ENCODE assay signal across 14 cellular contexts in the genomic region with DNA sequence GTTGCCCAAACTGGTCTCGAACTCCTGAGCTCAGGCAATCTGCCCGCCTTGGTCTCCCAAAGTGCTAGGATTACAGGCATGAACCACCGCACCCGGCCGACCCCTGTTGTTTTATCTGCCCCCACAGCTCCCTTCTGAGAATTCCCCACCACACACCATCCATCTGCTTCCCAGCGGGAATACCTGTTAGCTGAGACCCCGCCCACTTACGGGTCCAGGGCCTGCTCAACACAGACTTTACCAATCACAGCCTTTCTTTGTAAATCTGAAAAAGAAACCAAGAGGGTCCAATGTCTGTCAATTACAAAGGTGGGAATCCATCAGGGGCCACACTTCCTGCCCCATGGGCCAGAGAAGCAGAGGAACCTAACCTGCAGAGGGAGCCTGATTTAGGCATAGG. TPM values are rescaled to one million over a fixed set of nuclear protein-coding genes. Genes with fewer than 3 reads are reported as not detected.
DNase-seq lines count a peak whose midpoint lies in the region; ATAC-seq and TF ChIP-seq lines count a peak whose summit lies in the region.
"Had no signal": no experiment of that assay in that cellular context is flagged by ENCODE, and none has a peak within 500 bp of the region (broad histone marks: within the 10 kb centered on the region; RNA-seq: fewer than 3 reads in every experiment).

No MANE protein-coding gene starts in this region.

- TF ChIP-seq CTCF in GM23338 (conservative IDR thresholded peaks at IDR 0.05; ENCODE audit: low read depth in 2 of 2) = 0 out of 4 replicates have a peak, but pooled peaks of 1 of the 2 experiments have one; percentile 19
- no peak for TF ChIP-seq CTCF in H9 (conservative IDR thresholded peaks at IDR 0.05)
- TF ChIP-seq CTCF in Panc1 (IDR thresholded peaks at IDR 0.05) = no peak
- no peak for TF ChIP-seq CTCF in nephron progenitor cell (IDR thresholded peaks at IDR 0.05)
- no peak for TF ChIP-seq CTCF in endothelial cell (IDR thresholded peaks at IDR 0.05; ENCODE audit: unreplicated experiment)

- no peak overlapping the region for H4K91ac ChIP-seq in H9 (ENCODE audit: insufficient read length, low read depth, low read length)

- no peak overlapping the region for H2BK120ac ChIP-seq in H9 (ENCODE audit: low read depth, low read length, poor library complexity, severe bottlenecking)

- H3K79me2 ChIP-seq in GM23338 (replicated peaks; ENCODE audit: insufficient read depth) (no peaks in the 10 kb centered on the region), H9 (ENCODE audit: insufficient read depth, low read length) (no peaks in the 10 kb centered on the region)

- H3K36me3 Mint-ChIP-seq in GM23338 (ENCODE audit: low read depth) = no peaks in the 10 kb centered on the region
- H3K36me3 Mint-ChIP-seq in H9 (ENCODE audit: insufficient read depth in 1 of 3, low read depth in 3 of 3) = no peaks in the 10 kb centered on the region
- H3K36me3 Mint-ChIP-seq in nephron progenitor cell (ENCODE audit: low read depth) = no peaks in the 10 kb centered on the region
- H3K36me3 Mint-ChIP-seq in endothelial cell (ENCODE audit: low read depth, unreplicated experiment) = no peaks in the 10 kb centered on the region
- H3K36me3 Mint-ChIP-seq: CD8-positive, alpha-beta T cell had no signal

- no peaks in the 10 kb centered on the region for H3F3A ChIP-seq in GM23338 (replicated peaks; ENCODE audit: low read depth)

- peak; percentile 55; the same call in 2 of the 3 replicates for ATAC-seq in GM23338
- no peak for ATAC-seq in Panc1
- ATAC-seq in GM18858 (IDR thresholded peaks at IDR 0.05; ENCODE audit: unreplicated experiment) = no peak
- ATAC-seq: CD8-positive, alpha-beta T cell; HCT116 had no signal

- no peaks in the 10 kb centered on the region for H3K9me2 ChIP-seq in GM23338 (ENCODE audit: insufficient read depth)

- no peak overlapping the region for H3K18ac ChIP-seq in H9 (ENCODE audit: insufficient read length, low read depth, low read length)

- no peaks in the 10 kb centered on the region for H3K79me1 ChIP-seq in H9 (ENCODE audit: insufficient read depth, low read depth, low read length, poor library complexity, severe bottlenecking)

- H4K20me1 ChIP-seq in GM23338 (replicated peaks; ENCODE audit: insufficient read depth) (no peaks in the 10 kb centered on the region), H9 (ENCODE audit: control insufficient read depth, insufficient read depth, insufficient read length) (no peaks in the 10 kb centered on the region)
- H4K20me1 ChIP-seq: BLaER1 treated with 17β-estradiol and CSF1 and Interleukin-3, amounts not matched to agents 10 nM and 100 nM had no signal

- no peak overlapping the region for H2BK12ac ChIP-seq in H9 (ENCODE audit: insufficient read length, low read depth, low read length)

- H3K27me3 ChIP-seq in GM23338 (ENCODE audit: insufficient read depth) (no peaks in the 10 kb centered on the region), H9 (ENCODE audit: insufficient read depth, low read length) (no peaks in the 10 kb centered on the region), Panc1 (ENCODE audit: control insufficient read depth, insufficient read depth, low read length) (no peaks in the 10 kb centered on the region)
- H3K27me3 ChIP-seq: BLaER1 treated with 17β-estradiol and CSF1 and Interleukin-3, amounts not matched to agents 10 nM and 100 nM had no signal

- H3K27me3 Mint-ChIP-seq in GM23338 (ENCODE audit: insufficient read depth, low read depth, poor library complexity) (peaks cover 14% of the 10 kb centered on the region), H9 (ENCODE audit: low read depth) (peaks cover 6% of the 10 kb centered on the region), nephron progenitor cell (ENCODE audit: low read depth, poor library complexity) (peaks cover 7% of the 10 kb centered on the region), endothelial cell (ENCODE audit: unreplicated experiment) (no peaks in the 10 kb centered on the region)

- no peak overlapping the region for H2BK15ac ChIP-seq in H9 (ENCODE audit: low read depth, low read length)

- no peaks in the 10 kb centered on the region for H3K4me1 ChIP-seq in GM23338 (ENCODE audit: insufficient read depth)
- H3K4me1 ChIP-seq in H9 (ENCODE audit: insufficient read depth, low read length) = no peaks in the 10 kb centered on the region
- peaks cover 13% of the 10 kb centered on the region for H3K4me1 ChIP-seq in Panc1 (ENCODE audit: control insufficient read depth, insufficient read depth, low read length)

- no peak overlapping the region for H2AK5ac ChIP-seq in H9 (ENCODE audit: insufficient read length, low read length)

- H3K9me3 Mint-ChIP-seq in GM23338 (no peaks in the 10 kb centered on the region), H9 (no peaks in the 10 kb centered on the region), nephron progenitor cell (no peaks in the 10 kb centered on the region), endothelial cell (ENCODE audit: unreplicated experiment) (no peaks in the 10 kb centered on the region)
- H3K9me3 Mint-ChIP-seq: CD8-positive, alpha-beta T cell; IgD-negative memory B cell had no signal

- no peak overlapping the region for H3K27ac ChIP-seq in GM23338 (ENCODE audit: low read depth)
- no peak overlapping the region for H3K27ac ChIP-seq in H9 (ENCODE audit: insufficient read length, low read depth, low read length)
- peak overlapping the region; percentile 17; the same call in 1 of the 2 replicates for H3K27ac ChIP-seq in Panc1 (ENCODE audit: low read length)
- H3K27ac ChIP-seq: BLaER1 treated with 17β-estradiol and CSF1 and Interleukin-3, amounts not matched to agents 10 nM and 100 nM had no signal

- H4K5ac ChIP-seq in H9 (ENCODE audit: insufficient read length, low read depth, low read length) = no peak overlapping the region

- no peak overlapping the region for H3T11ph ChIP-seq in H9 (ENCODE audit: low read length)

- DNase-seq in GM23338 (ENCODE audit: low spot score) (peak; percentile 62), H9 (peak; percentile 49), Panc1 (ENCODE audit: low read depth, low spot score) (no peak), nephron progenitor cell (no peak), endothelial cell (ENCODE audit: low spot score) (no peak)
- DNase-seq in activated naive CD4-positive, alpha-beta T cell (lab: John Stamatoyannopoulos, UW) = no peak
- DNase-seq: CD8-positive, alpha-beta T cell; GF-D8; KBM-7 had no signal

- no peaks in the 10 kb centered on the region for H3K23me2 ChIP-seq in H9 (ENCODE audit: insufficient read length, low read depth, low read length, poor library complexity, severe bottlenecking)

- BruUV-seq in Panc1 (replicated peaks; lab: Mats Ljungman, UMichigan) = no TSS peak

- in situ Hi-C loops in Panc1 (cut with HindIII; ENCODE audit: low pct_unique_long_range_greater_than_20kb, low sequenced_read_pairs) = no loop called here

- H3K4ac ChIP-seq in H9 (ENCODE audit: low read depth, low read length) = no peak overlapping the region

- no peak overlapping the region for H2BK20ac ChIP-seq in H9 (ENCODE audit: low read depth, low read length, poor library complexity, severe bottlenecking)

- H3K23ac ChIP-seq in H9 (ENCODE audit: insufficient read length, low read depth, low read length) = no peak overlapping the region

- intact Hi-C loops in Panc1 (cut with micrococcal nuclease; ENCODE audit: unreplicated experiment) = no loop called here

- POLR2A ChIA-PET in Panc1 (lab: Charles Lee) = interaction anchor here (0.6 kb wide), 1 partner anchor 55 kb away, joined by 3 read pairs; no protein-coding TSS in a partner anchor

- no peak overlapping the region for H2BK5ac ChIP-seq in H9 (ENCODE audit: insufficient read length, low read length)

- peak overlapping the region; percentile 39; the same call in 1 of the 2 replicates for H2AFZ ChIP-seq in GM23338
- no peak overlapping the region for H2AFZ ChIP-seq in H9 (ENCODE audit: low read length)

- H3K9ac ChIP-seq in H9 (ENCODE audit: extremely low read depth, insufficient read length, low read length) = no peak overlapping the region
- H3K9ac ChIP-seq: BLaER1 treated with 17β-estradiol and CSF1 and Interleukin-3, amounts not matched to agents 10 nM and 100 nM had no signal

- H3K27ac Mint-ChIP-seq in GM23338 = no peak overlapping the region
- no peak overlapping the region for H3K27ac Mint-ChIP-seq in H9
- peak overlapping the region; percentile 18 for H3K27ac Mint-ChIP-seq in nephron progenitor cell
- no peak overlapping the region for H3K27ac Mint-ChIP-seq in endothelial cell (ENCODE audit: unreplicated experiment)
- H3K27ac Mint-ChIP-seq: B cell; CD8-positive, alpha-beta T cell had no signal

- whole genome bisulfite sequencing in H9 (ENCODE audit: extremely low coverage, insufficient read length, low lambda C conversion rate) = no CpG with 5 or more reads among the region's 8 CpGs

- no peak overlapping the region; the same call in 1 of the 2 replicates for H3K14ac ChIP-seq in H9 (ENCODE audit: insufficient read depth, low read length)

- H4K8ac ChIP-seq in H9 (replicated peaks; ENCODE audit: insufficient read length, low read depth, low read length) = no peak overlapping the region

- no peak overlapping the region for H3K56ac ChIP-seq in H9 (ENCODE audit: insufficient read length, low read depth, low read length)

- H3K9me3 ChIP-seq in H9 (ENCODE audit: control insufficient read depth, low read depth, low read length) (no peaks in the 10 kb centered on the region), Panc1 (ENCODE audit: control insufficient read depth, insufficient read depth, low read depth, low read length) (no peaks in the 10 kb centered on the region)
- H3K9me3 ChIP-seq: BLaER1 treated with 17β-estradiol and CSF1 and Interleukin-3, amounts not matched to agents 10 nM and 100 nM had no signal

- H3K4me1 Mint-ChIP-seq in GM23338 = peaks cover 9% of the 10 kb centered on the region
- peaks cover 16 to 22% of the 10 kb centered on the region in 2 experiments for H3K4me1 Mint-ChIP-seq in H9
- peaks cover 30% of the 10 kb centered on the region for H3K4me1 Mint-ChIP-seq in nephron progenitor cell
- no peaks in the 10 kb centered on the region for H3K4me1 Mint-ChIP-seq in endothelial cell (ENCODE audit: unreplicated experiment)

- H3K4me3 Mint-ChIP-seq in GM23338 (no peak overlapping the region), H9 (no peak overlapping the region), nephron progenitor cell (no peak overlapping the region), endothelial cell (ENCODE audit: unreplicated experiment) (no peak overlapping the region)
- H3K4me3 Mint-ChIP-seq: B cell; CD8-positive, alpha-beta T cell had no signal

- H3K36me3 ChIP-seq in GM23338 (ENCODE audit: insufficient read depth) (no peaks in the 10 kb centered on the region), Panc1 (ENCODE audit: control insufficient read depth, insufficient read depth, low read length) (no peaks in the 10 kb centered on the region)
- H3K36me3 ChIP-seq: BLaER1 treated with 17β-estradiol and CSF1 and Interleukin-3, amounts not matched to agents 10 nM and 100 nM had no signal

- H3K4me3 ChIP-seq in GM23338 = no peak overlapping the region
- H3K4me3 ChIP-seq in Panc1 (ENCODE audit: low read depth in 2 of 2, low read length in 2 of 2) = no peak overlapping the region
- H3K4me3 ChIP-seq: BLaER1 treated with 17β-estradiol and CSF1 and Interleukin-3, amounts not matched to agents 10 nM and 100 nM had no signal

- CTCF ChIA-PET in Panc1 (lab: Charles Lee) = no interaction called here

- H3K4me2 ChIP-seq in GM23338 (no peak overlapping the region), H9 (ENCODE audit: insufficient read depth, insufficient read length, low read length) (no peak overlapping the region)
- H3K4me2 ChIP-seq: BLaER1 treated with 17β-estradiol and CSF1 and Interleukin-3, amounts not matched to agents 10 nM and 100 nM had no signal

RNA-seq across cellular contexts. Expression of a gene that starts 14.2 kb away (rescaled TPM):
- 8.8 and 12.4 TPM in 2 replicates for total RNA-seq in GM23338 (2014; rRNA removed; shearing (Covaris generic))
- 2.6 and 3.4 TPM in 2 replicates for polyA plus RNA-seq in GM23338 (2016; fragmentation: Nextera tagmentation; extraction: Ambion mirVana)
- 24.1 and 27.1 TPM in 2 replicates for total RNA-seq in H9 (2021)
- 66.4 TPM for total RNA-seq in Panc1 (2021; ENCODE audit: unreplicated experiment)
- 43.4 TPM for polyA plus RNA-seq in Panc1 (2012; ENCODE audit: insufficient read length)
- total RNA-seq in endothelial cell (ENCODE audit: unreplicated experiment) = 24.9 TPM

Comparison
In these comparisons a context has a peak if more than half of its experiments do, and no peak if none do; other contexts are left out.
1. DNase-seq: peak in GM23338 (single experiment) and H9 (single experiment); none in Panc1 (single experiment), nephron progenitor cell (single experiment), endothelial cell (single experiment) and activated naive CD4-positive, alpha-beta T cell (0 of 4).